In genomic region chr4:46586566-46586965, GRCh38 we compare ENCODE assay signal across 18 cellular contexts.
DNase-seq lines count a peak whose midpoint lies in the region; ATAC-seq and TF ChIP-seq lines count a peak whose summit lies in the region.
"Had no signal": no experiment of that assay in that cellular context is flagged by ENCODE, and none has a peak within 500 bp of the region (broad histone marks: within the 10 kb centered on the region; RNA-seq: fewer than 3 reads in every experiment).

No MANE protein-coding gene starts in this region.

- H3K27me3 ChIP-seq in GM23338 (ENCODE audit: insufficient read depth) (no peaks in the 10 kb centered on the region), neural progenitor cell (no peaks in the 10 kb centered on the region)
- H3K27me3 ChIP-seq: BE2C had no signal

- H3K4me3 ChIP-seq in GM23338 (no peak overlapping the region), neural progenitor cell (no peak overlapping the region)
- H3K4me3 ChIP-seq: GM23248 had no signal

- CTCF ChIA-PET in WTC11 (lab: Charles Lee) = interaction anchor here (1.5 kb wide), 1 partner anchor 61 kb away, joined by 6 read pairs; no protein-coding TSS in a partner anchor

- H3K27ac ChIP-seq in GM23338 (ENCODE audit: low read depth) = no peak overlapping the region; the same call in 1 of the 2 replicates
- peak overlapping the region; percentile 21 for H3K27ac ChIP-seq in neural progenitor cell
- H3K27ac ChIP-seq: GM23248 had no signal

- H3F3A ChIP-seq in GM23338 (replicated peaks; ENCODE audit: low read depth) (no peaks in the 10 kb centered on the region), neural progenitor cell (ENCODE audit: low read depth) (peaks cover 3% of the 10 kb centered on the region)

- no peak overlapping the region for H3K4me3 Mint-ChIP-seq in GM23338
- no peak overlapping the region for H3K4me3 Mint-ChIP-seq in WTC11
- H3K4me3 Mint-ChIP-seq in neural progenitor cell = no peak overlapping the region
- H3K4me3 Mint-ChIP-seq: CD4-positive, CD25-positive, alpha-beta regulatory T cell; CD8-positive, alpha-beta memory T cell had no signal

- no peak for TF ChIP-seq CTCF in GM23338 (conservative IDR thresholded peaks at IDR 0.05; ENCODE audit: low read depth in 2 of 2)
- no peak for TF ChIP-seq CTCF in WTC11 (IDR thresholded peaks at IDR 0.05)
- TF ChIP-seq CTCF in neural progenitor cell (IDR thresholded peaks at IDR 0.05) = no peak

- no peaks in the 10 kb centered on the region for H3K9me3 ChIP-seq in neural progenitor cell (ENCODE audit: low read depth)
- H3K9me3 ChIP-seq: BE2C had no signal

- POLR2A ChIA-PET in WTC11 (lab: Charles Lee) = no interaction called here

- no peak overlapping the region for H3K9ac ChIP-seq in neural progenitor cell
- H3K9ac ChIP-seq: GM23248 had no signal

- H4K20me1 ChIP-seq in GM23338 (replicated peaks; ENCODE audit: insufficient read depth) = no peaks in the 10 kb centered on the region
- no peaks in the 10 kb centered on the region for H4K20me1 ChIP-seq in neural progenitor cell (ENCODE audit: low read depth)

- H3K27ac Mint-ChIP-seq in GM23338 (no peak overlapping the region), WTC11 (peak overlapping the region; percentile 84), neural progenitor cell (no peak overlapping the region)
- H3K27ac Mint-ChIP-seq: CD4-positive, CD25-positive, alpha-beta regulatory T cell; CD8-positive, alpha-beta memory T cell had no signal

- peaks cover 2% of the 10 kb centered on the region; the same call in 1 of the 3 replicates for H3K36me3 Mint-ChIP-seq in GM23338 (ENCODE audit: low read depth)
- no peaks in the 10 kb centered on the region for H3K36me3 Mint-ChIP-seq in WTC11
- no peaks in the 10 kb centered on the region for H3K36me3 Mint-ChIP-seq in neural progenitor cell
- H3K36me3 Mint-ChIP-seq: CD4-positive, CD25-positive, alpha-beta regulatory T cell; CD8-positive, alpha-beta memory T cell had no signal

- no peak overlapping the region for H3K4me2 ChIP-seq in GM23338
- H3K4me2 ChIP-seq in neural progenitor cell = peak overlapping the region; percentile 2

- H3K27me3 Mint-ChIP-seq in GM23338 (ENCODE audit: insufficient read depth, low read depth, poor library complexity) (peaks cover 2% of the 10 kb centered on the region), WTC11 (ENCODE audit: low read depth) (no peaks in the 10 kb centered on the region), neural progenitor cell (ENCODE audit: insufficient read depth, low read depth) (peaks cover 2% of the 10 kb centered on the region)
- H3K27me3 Mint-ChIP-seq: CD4-positive, CD25-positive, alpha-beta regulatory T cell; CD8-positive, alpha-beta memory T cell had no signal

- peak; percentile 40 for DNase-seq in GM23338 (ENCODE audit: low spot score)
- peak; percentile 14 for DNase-seq in WTC11 (ENCODE audit: low spot score)
- DNase-seq in iPS-NIHi11 (ENCODE audit: low spot score) = peak; percentile 4
- DNase-seq in neural progenitor cell (ENCODE audit: low spot score) = peak; percentile 13
- DNase-seq: ACHN; BE2C; C1 segment of cervical spinal cord; CD4-positive, CD25-positive, alpha-beta regulatory T cell; CD8-positive, alpha-beta memory T cell; COR-L47; DMS79 treated with DMSO at 0.1 percent for 48 hours; GF-D8; GM23248; H7; KG1 had no signal

- H3K79me2 ChIP-seq in GM23338 (replicated peaks; ENCODE audit: insufficient read depth) (no peaks in the 10 kb centered on the region), neural progenitor cell (ENCODE audit: low read depth) (no peaks in the 10 kb centered on the region)

- H3K9me3 Mint-ChIP-seq in GM23338 = peaks cover 64% of the 10 kb centered on the region
- H3K9me3 Mint-ChIP-seq in WTC11 = peaks cover 9% of the 10 kb centered on the region
- no peaks in the 10 kb centered on the region for H3K9me3 Mint-ChIP-seq in neural progenitor cell

- peak; percentile 54 for ATAC-seq in GM23338
- ATAC-seq in WTC11 = peak; percentile 81
- ATAC-seq in GM21360 (IDR thresholded peaks at IDR 0.05; ENCODE audit: unreplicated experiment) = no peak
- no peak for ATAC-seq in HG03469 (IDR thresholded peaks at IDR 0.05; ENCODE audit: unreplicated experiment)
- ATAC-seq in HG02623 (IDR thresholded peaks at IDR 0.05; ENCODE audit: unreplicated experiment) = no peak

- no peaks in the 10 kb centered on the region; the same call in 1 of the 2 replicates for H3K9me2 ChIP-seq in GM23338 (ENCODE audit: insufficient read depth)

- no peaks in the 10 kb centered on the region for H3K4me1 Mint-ChIP-seq in GM23338
- H3K4me1 Mint-ChIP-seq in WTC11 = peaks cover 8% of the 10 kb centered on the region
- peaks cover 18% of the 10 kb centered on the region for H3K4me1 Mint-ChIP-seq in neural progenitor cell
- H3K4me1 Mint-ChIP-seq: CD4-positive, CD25-positive, alpha-beta regulatory T cell; CD8-positive, alpha-beta memory T cell had no signal

- peak overlapping the region; percentile 30; the same call in 1 of the 2 replicates for H2AFZ ChIP-seq in GM23338
- H2AFZ ChIP-seq in neural progenitor cell (replicated peaks) = peak overlapping the region; percentile 59
- H2AFZ ChIP-seq: GM23248 had no signal

- H3K4me1 ChIP-seq in GM23338 (ENCODE audit: insufficient read depth) (no peaks in the 10 kb centered on the region), neural progenitor cell (peaks cover 6% of the 10 kb centered on the region)
- H3K4me1 ChIP-seq: BE2C had no signal

- H3K36me3 ChIP-seq in GM23338 (ENCODE audit: insufficient read depth) = no peaks in the 10 kb centered on the region
- no peaks in the 10 kb centered on the region for H3K36me3 ChIP-seq in neural progenitor cell
- H3K36me3 ChIP-seq: BE2C had no signal

TF ChIP-seq in GM23338, 12 proteins besides CTCF, POLR2A, EP300 and RAD21 (continues in another document):
- TF ChIP-seq CREB1 (CRISPR knock-in tag; IDR thresholded peaks at IDR 0.05; ENCODE audit: low read depth) (no peak), EZH2phosphoT487 (IDR thresholded peaks at IDR 0.05; ENCODE audit: unreplicated experiment) (no peak), ZNF331 (CRISPR knock-in tag; IDR thresholded peaks at IDR 0.05; ENCODE audit: low read depth) (no peak)

TF ChIP-seq in WTC11, 78 proteins besides CTCF, POLR2A, EP300 and RAD21:
- TF ChIP-seq ESRRA (CRISPR knock-in tag; IDR thresholded peaks at IDR 0.05; ENCODE audit: borderline replicate concordance) = no peak
- TF ChIP-seq, protein P1, sequence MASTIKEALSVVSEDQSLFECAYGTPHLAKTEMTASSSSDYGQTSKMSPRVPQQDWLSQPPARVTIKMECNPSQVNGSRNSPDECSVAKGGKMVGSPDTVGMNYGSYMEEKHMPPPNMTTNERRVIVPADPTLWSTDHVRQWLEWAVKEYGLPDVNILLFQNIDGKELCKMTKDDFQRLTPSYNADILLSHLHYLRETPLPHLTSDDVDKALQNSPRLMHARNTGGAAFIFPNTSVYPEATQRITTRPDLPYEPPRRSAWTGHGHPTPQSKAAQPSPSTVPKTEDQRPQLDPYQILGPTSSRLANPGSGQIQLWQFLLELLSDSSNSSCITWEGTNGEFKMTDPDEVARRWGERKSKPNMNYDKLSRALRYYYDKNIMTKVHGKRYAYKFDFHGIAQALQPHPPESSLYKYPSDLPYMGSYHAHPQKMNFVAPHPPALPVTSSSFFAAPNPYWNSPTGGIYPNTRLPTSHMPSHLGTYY (CRISPR knock-in tag; IDR thresholded peaks at IDR 0.05) = no peak

Comparison
In these comparisons a context has a peak if more than half of its experiments do, and no peak if none do; other contexts are left out.
1. ATAC-seq: peak in GM23338 (single experiment) and WTC11 (single experiment); none in GM21360 (single experiment), HG03469 (single experiment) and HG02623 (single experiment).
2. Peak in every context shown above with its lines, with median percentiles within 50 percentile points of each other: DNase-seq.